13 cellular contexts compared by ENCODE assay signal in genomic region chr15:29825205-29825604, GRCh38. TPM values are rescaled to one million over a fixed set of nuclear protein-coding genes. Genes with fewer than 3 reads are reported as not detected.
DNase-seq lines count a peak whose midpoint lies in the region; ATAC-seq and TF ChIP-seq lines count a peak whose summit lies in the region.
"Had no signal": no experiment of that assay in that cellular context is flagged by ENCODE, and none has a peak within 500 bp of the region (broad histone marks: within the 10 kb centered on the region; RNA-seq: fewer than 3 reads in every experiment).

No MANE protein-coding gene starts in this region.

- H3K27me3 Mint-ChIP-seq in central memory CD8-positive, alpha-beta T cell: peaks cover 23% of the 10 kb centered on the region

- H3K9me3 ChIP-seq in DOHH2 (ENCODE audit: control insufficient read depth, insufficient read depth, low read length): no peaks in the 10 kb centered on the region
- no peaks in the 10 kb centered on the region for H3K9me3 ChIP-seq in stomach
- H3K9me3 ChIP-seq in heart right ventricle: no peaks in the 10 kb centered on the region
- H3K9me3 ChIP-seq: suprapubic skin had no signal

- H3K4me3 ChIP-seq in DOHH2 (ENCODE audit: low read length) (peak overlapping the region; percentile 32; the same call in 1 of the 2 replicates), NB4 (ENCODE audit: low read depth, low read length) (no peak overlapping the region), stomach (no peak overlapping the region), heart right ventricle (no peak overlapping the region)
- H3K4me3 ChIP-seq: suprapubic skin had no signal

- TF ChIP-seq EP300 in stomach (IDR thresholded peaks at IDR 0.05): no peak

- H3K36me3 Mint-ChIP-seq in central memory CD8-positive, alpha-beta T cell (ENCODE audit: insufficient read depth): peaks cover 1% of the 10 kb centered on the region

- H3K27ac ChIP-seq in DOHH2 (ENCODE audit: low read depth, low read length): peak overlapping the region; percentile 18; the same call in 1 of the 2 replicates
- no peak overlapping the region for H3K27ac ChIP-seq in stomach
- peak overlapping the region in 2 of 10 donors; percentile 1 to 4 for H3K27ac ChIP-seq in heart right ventricle
- H3K27ac ChIP-seq: suprapubic skin had no signal

- peaks cover 7% of the 10 kb centered on the region for H3K9me3 Mint-ChIP-seq in central memory CD8-positive, alpha-beta T cell

- ATAC-seq in GM18870 (IDR thresholded peaks at IDR 0.05; ENCODE audit: unreplicated experiment) (peak; percentile 75), heart right ventricle (no peak)
- no peak for ATAC-seq in central memory CD8-positive, alpha-beta T cell (replicated peaks; ENCODE audit: extremely low read depth, poor library complexity, severe bottlenecking)

- no peaks in the 10 kb centered on the region for H3K79me2 ChIP-seq in DOHH2 (ENCODE audit: control insufficient read depth, low read length)

- H3K27ac Mint-ChIP-seq in central memory CD8-positive, alpha-beta T cell (ENCODE audit: low read depth): peak overlapping the region; percentile 35

- intact Hi-C loops in stomach (cut with DNase I; ENCODE audit: low total_unique reads) (no loop called here), heart right ventricle (cut with DNase I) (loop anchor here in 2 of 10 donors (5.0 to 10.0 kb wide), 3 partner anchors 47 to 87 kb away; no protein-coding TSS in a partner anchor)

- H3K27me3 ChIP-seq in DOHH2 (ENCODE audit: control insufficient read depth, low read length) (peaks cover 60% of the 10 kb centered on the region), stomach (peaks cover 0 to 29% (median 10%) of the 10 kb centered on the region in 3 donors), heart right ventricle (peaks cover 0 to 79% (median 0%) of the 10 kb centered on the region in 7 donors)
- H3K27me3 ChIP-seq: suprapubic skin had no signal

- no peaks in the 10 kb centered on the region for H3K9me2 ChIP-seq in DOHH2 (replicated peaks; ENCODE audit: control insufficient read depth, low read length)

- 51 to 61% (median 55%) methylated on average over 3 of the region's 3 CpGs for WGBS in stomach, 5 donors
- 38 to 55% methylated on average over 3 of the region's 3 CpGs for WGBS in heart right ventricle, 2 donors

- H3K4me3 Mint-ChIP-seq in central memory CD8-positive, alpha-beta T cell: no peak overlapping the region

- TF ChIP-seq CTCF in DOHH2 (IDR thresholded peaks at IDR 0.05; ENCODE audit: low read depth, low read length, poor library complexity, severe bottlenecking) (no peak), NB4 (IDR thresholded peaks at IDR 0.05; ENCODE audit: low read depth, low read length) (no peak), stomach (IDR thresholded peaks at IDR 0.05) (no peak), heart right ventricle (IDR thresholded peaks at IDR 0.05) (no peak)

- H3K4me1 ChIP-seq in DOHH2 (ENCODE audit: control insufficient read depth, low read length) (peaks cover 32% of the 10 kb centered on the region), stomach (peaks cover 2 to 31% (median 15%) of the 10 kb centered on the region in 4 donors), heart right ventricle (peaks cover 4 to 55% (median 30%) of the 10 kb centered on the region in 9 donors)

- no peaks in the 10 kb centered on the region for H4K20me1 ChIP-seq in DOHH2 (ENCODE audit: control insufficient read depth, insufficient read depth, low read depth, low read length)

- H3F3A ChIP-seq in DOHH2 (ENCODE audit: control insufficient read depth, insufficient read depth): peaks cover 20% of the 10 kb centered on the region

- no peak for TF ChIP-seq POLR2A in NB4 (IDR thresholded peaks at IDR 0.05; ENCODE audit: extremely low read depth, insufficient read length)
- no peak for TF ChIP-seq POLR2A in stomach (IDR thresholded peaks at IDR 0.05)

- DNase-seq in NB4 (ENCODE audit: low read depth): peak; percentile 40
- no peak for DNase-seq in central memory CD8-positive, alpha-beta T cell (ENCODE audit: low spot score in 2 of 2)
- DNase-seq in SKM-1 treated with dmso at 0.1 percent for 144 hours (lab: John Stamatoyannopoulos, UW; ENCODE audit: unreplicated experiment): no peak
- no peak for DNase-seq in NCI-H1436 (lab: John Stamatoyannopoulos, UW)
- no peak for DNase-seq in stomach
- DNase-seq in heart right ventricle: no peak
- DNase-seq: cerebellar nuclear complex, GDM1, glutamatergic neuron, NCI-H1092 treated with DMSO at 0.1 percent for 48 hours had no signal

- peak overlapping the region; percentile 51 for H3K4me2 ChIP-seq in DOHH2 (ENCODE audit: low read length)

- H3K36me3 ChIP-seq in DOHH2 (ENCODE audit: control insufficient read depth, low read length): no peaks in the 10 kb centered on the region
- no peaks in the 10 kb centered on the region for H3K36me3 ChIP-seq in stomach
- H3K36me3 ChIP-seq in heart right ventricle: no peaks in the 10 kb centered on the region
- H3K36me3 ChIP-seq: suprapubic skin had no signal

- peaks cover 18% of the 10 kb centered on the region for H3K4me1 Mint-ChIP-seq in central memory CD8-positive, alpha-beta T cell

RNA-seq across cellular contexts. Expression of gene TJP1, which starts 2.9 kb away (rescaled TPM):
- total RNA-seq in stomach (100 to 1,000 TPM in 3 of 5 donors, 10 to 100 TPM in 2; 62.0 to 167 (median 107) TPM), heart right ventricle (100 to 1,000 TPM in 8 of 10 donors, 10 to 100 TPM in 2; 89.0 to 166 (median 126) TPM)
- polyA plus RNA-seq in stomach (10 to 100 TPM; 12.3 to 14.3 (median 13.0) TPM), heart right ventricle (10 to 100 TPM; 22.8 to 32.8 TPM)
